Comparison of ENCODE assay signal across 8 cellular contexts in genomic region chr3:57951106-57951882, GRCh38. TPM values are rescaled to one million over a fixed set of nuclear protein-coding genes. Genes with fewer than 3 reads are reported as not detected.
DNase-seq lines count a peak whose midpoint lies in the region; ATAC-seq and TF ChIP-seq lines count a peak whose summit lies in the region.

No MANE protein-coding gene starts in this region.

- peak; percentile 59 for DNase-seq in NCI-H226
- peak; percentile 68 to 90 for DNase-seq in lower leg skin (ENCODE audit: low spot score in 2 of 2)
- DNase-seq in stimulated activated naive CD4-positive, alpha-beta T cell (lab: John Stamatoyannopoulos, UW) = no peak

- ATAC-seq in GM18909 (IDR thresholded peaks at IDR 0.05; ENCODE audit: poor library complexity, unreplicated experiment) (no peak), HG03196 (IDR thresholded peaks at IDR 0.05; ENCODE audit: unreplicated experiment) (no peak)

- TF ChIP-seq POLR2A in lower leg skin (IDR thresholded peaks at IDR 0.05) = no peak

- H3K9ac ChIP-seq in BLaER1 = peak overlapping the region; percentile 8; the same call in 1 of the 2 replicates

- H3K27ac ChIP-seq in BLaER1 = peak overlapping the region; percentile 16; the same call in 1 of the 2 replicates
- peak overlapping the region; percentile 12 for H3K27ac ChIP-seq in cingulate gyrus (ENCODE audit: low read depth, low read length)
- peak overlapping the region; percentile 30 for H3K27ac ChIP-seq in temporal lobe (ENCODE audit: low read depth, low read length)

- peak overlapping the region; percentile 35 for H3K4me2 ChIP-seq in BLaER1

- peaks cover 10% of the 10 kb centered on the region for H3K4me1 ChIP-seq in BLaER1

- TF ChIP-seq CTCF in lower leg skin (IDR thresholded peaks at IDR 0.05) = no peak

- H3K4me3 ChIP-seq in BLaER1 (no peak overlapping the region), lower leg skin (ENCODE audit: low read depth, poor library complexity, severe bottlenecking) (no peak overlapping the region)

- no peaks in the 10 kb centered on the region for H3K36me3 ChIP-seq in BLaER1

- no peaks in the 10 kb centered on the region for H3K27me3 ChIP-seq in BLaER1

- intact Hi-C loops in lower leg skin (cut with DNase I; ENCODE audit: low total_unique reads) = no loop called here

- no peaks in the 10 kb centered on the region for H3K9me3 ChIP-seq in BLaER1

- no peaks in the 10 kb centered on the region for H4K20me1 ChIP-seq in BLaER1

- 42 to 56% methylated on average over 8 of the region's 8 CpGs for WGBS in lower leg skin, 2 donors

RNA-seq across cellular contexts. Expression of gene FLNB, which starts 56.9 kb away (rescaled TPM):
- 100 to 1,000 TPM; 108 to 155 (median 128) TPM for total RNA-seq in lower leg skin
- total RNA-seq in temporal lobe = 21.9 TPM

Comparison
In these comparisons a context has a peak if more than half of its experiments do, and no peak if none do; other contexts are left out.
1. DNase-seq: peak in NCI-H226 (single experiment) and lower leg skin (2 of 2); none in stimulated activated naive CD4-positive, alpha-beta T cell (0 of 6).
2. Peak in every context shown above with its lines, with median percentiles within 50 percentile points of each other: H3K27ac ChIP-seq.